ENCODE assay signal across 16 cellular contexts in the genomic region with DNA sequence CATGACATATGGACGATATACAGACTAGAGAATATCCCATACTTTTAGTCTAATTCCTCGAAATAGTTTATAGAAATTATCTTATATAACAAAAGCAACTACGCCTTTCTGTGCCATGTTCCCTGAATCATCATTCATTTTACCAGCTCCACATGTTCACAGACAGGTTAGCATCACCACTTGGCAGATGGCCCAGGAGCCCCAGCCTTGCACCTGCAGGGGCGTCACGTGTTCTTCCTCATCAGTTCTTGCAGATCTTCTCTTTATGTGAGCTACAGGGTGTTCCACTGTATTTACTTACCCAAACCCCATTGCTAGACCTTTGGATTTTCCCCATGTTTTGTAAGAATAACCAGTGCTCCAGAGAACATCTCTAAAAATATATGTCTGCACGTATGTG. TPM values are rescaled to one million over a fixed set of nuclear protein-coding genes. Genes with fewer than 3 reads are reported as not detected.
A peak's percentile ranks its signal among the peaks of the same experiment; 100 is the strongest.
DNase-seq lines count a peak whose midpoint lies in the region; ATAC-seq, FAIRE-seq and TF ChIP-seq lines count a peak whose summit lies in the region.
"Had no signal": no experiment of that assay in that cellular context is flagged by ENCODE, and none has a peak within 500 bp of the region (broad histone marks: within the 10 kb centered on the region; RNA-seq: fewer than 3 reads in every experiment).

No MANE protein-coding gene starts in this region.

- H3K36me3 ChIP-seq in bronchial epithelial cell (ENCODE audit: control insufficient read depth, insufficient read depth, low read length) (no peaks in the 10 kb centered on the region), transverse colon (no peaks in the 10 kb centered on the region), HepG2 (replicated peaks in 1 of 2; ENCODE audit: control insufficient read depth in 1 of 2, insufficient read depth in 2 of 2, low read length in 2 of 2) (no peaks in the 10 kb centered on the region), Caco-2 (ENCODE audit: control insufficient read depth, insufficient read depth, low read length) (no peaks in the 10 kb centered on the region)

- H3K27me3 Mint-ChIP-seq in Caco-2 (ENCODE audit: insufficient read depth, unreplicated experiment), result no peaks in the 10 kb centered on the region

- H3K4me1 ChIP-seq in transverse colon (no peaks in the 10 kb centered on the region), HepG2 (ENCODE audit: insufficient read depth, low read length) (0 out of 2 replicates have a peak, but pooled peaks cover 5% of the 10 kb centered on the region), Caco-2 (peaks cover 20% of the 10 kb centered on the region)

- H3K27ac Mint-ChIP-seq in Caco-2 (ENCODE audit: unreplicated experiment), result no peak overlapping the region
- H3K27ac Mint-ChIP-seq: IgD-negative memory B cell had no signal

- H3K4me3 Mint-ChIP-seq in Caco-2 (ENCODE audit: unreplicated experiment), result no peak overlapping the region
- H3K4me3 Mint-ChIP-seq: IgD-negative memory B cell had no signal

- H3K79me2 ChIP-seq in HepG2 (ENCODE audit: insufficient read depth, low read length), result no peaks in the 10 kb centered on the region

- no peak overlapping the region for H3K9ac ChIP-seq in HepG2 (ENCODE audit: insufficient read depth, low read depth, low read length)

- H3K27me3 ChIP-seq in bronchial epithelial cell (ENCODE audit: control insufficient read depth, insufficient read depth, low read length) (no peaks in the 10 kb centered on the region), transverse colon (no peaks in the 10 kb centered on the region), HepG2 (ENCODE audit: control insufficient read depth in 1 of 2, insufficient read depth in 2 of 2, low read length in 2 of 2) (peaks cover 0 to 9% of the 10 kb centered on the region in 2 experiments; a peak in 3 of 5 replicates), Caco-2 (replicated peaks; ENCODE audit: control insufficient read depth, insufficient read depth, low read length) (no peaks in the 10 kb centered on the region)

- POLR2A ChIA-PET in HepG2 (lab: Yijun Ruan, JAX), result no interaction called here
- POLR2A ChIA-PET in Caco-2 (lab: Charles Lee), result no interaction called here

- no peaks in the 10 kb centered on the region for H3K9me3 Mint-ChIP-seq in Caco-2 (ENCODE audit: unreplicated experiment)

- no peak for TF ChIP-seq EP300 in transverse colon (IDR thresholded peaks at IDR 0.05; ENCODE audit: low read depth)
- TF ChIP-seq EP300 in HepG2 (IDR thresholded peaks at IDR 0.05; ENCODE audit: low read depth in 2 of 2, low read length in 2 of 2), result no peak
- no peak for TF ChIP-seq EP300 in HepG2 (CRISPR knock-in tag; IDR thresholded peaks at IDR 0.05; ENCODE audit: borderline replicate concordance)

- TF ChIP-seq CTCF in bronchial epithelial cell (IDR thresholded peaks at IDR 0.05; ENCODE audit: insufficient read depth, low read length, severe bottlenecking), result no peak
- no peak for TF ChIP-seq CTCF in transverse colon (IDR thresholded peaks at IDR 0.05)
- no peak for TF ChIP-seq CTCF in HepG2 (CRISPR knock-in tag; IDR thresholded peaks at IDR 0.05)
- no peak for TF ChIP-seq CTCF in Caco-2 (IDR thresholded peaks at IDR 0.05; ENCODE audit: insufficient read depth in 1 of 2, low read depth in 1 of 2, low read length in 1 of 2, severe bottlenecking in 1 of 2, unreplicated experiment in 1 of 2)

- FAIRE-seq in bronchial epithelial cell (lab: Jason Lieb, UNC) (no peak), RCC 7860 (lab: Jason Lieb, UNC) (no peak), HepG2 (lab: Jason Lieb, UNC) (no peak)
- FAIRE-seq: colon had no signal

- no peak for ATAC-seq in Right ventricle myocardium superior (ENCODE audit: poor library complexity)
- ATAC-seq in HepG2, result no peak

- DNase-seq in cardiac septum (ENCODE audit: low spot score) (peak; percentile 5), Right ventricle myocardium superior (no peak), NCI-H2171 (lab: John Stamatoyannopoulos, UW) (peak; percentile 89), bronchial epithelial cell (ENCODE audit: low read depth) (peak; percentile 70), transverse colon (peak; percentile 75), RCC 7860 (ENCODE audit: low spot score) (no peak), HepG2 (ENCODE audit: low spot score) (no peak), Caco-2 (no peak)
- DNase-seq: AML-193, glutamatergic neuron, mesendoderm, OCI-M1 had no signal

- no peak overlapping the region for H3K4me3 ChIP-seq in bronchial epithelial cell (ENCODE audit: low read depth, low read length)
- no peak overlapping the region for H3K4me3 ChIP-seq in transverse colon
- H3K4me3 ChIP-seq in HepG2 (replicated peaks in 1 of 3; ENCODE audit: insufficient read depth in 1 of 3, low read depth in 2 of 3, low read length in 3 of 3), result no peak overlapping the region
- no peak overlapping the region for H3K4me3 ChIP-seq in Caco-2 (ENCODE audit: low read depth, low read length)

- no peaks in the 10 kb centered on the region for H4K20me1 ChIP-seq in HepG2 (ENCODE audit: insufficient read depth, low read length)

- in situ Hi-C loops in transverse colon (cut with MboI; ENCODE audit: low pct_ligation_motif_present in 1 of 4, low pct_unique_long_range_greater_than_20kb in 1 of 4, low sequenced_read_pairs in 3 of 4) (no loop called here), HepG2 (cut with HindIII; ENCODE audit: extremely low pct_ligation_motif_present, low pct_unique_long_range_greater_than_20kb) (no loop called here)

- CTCF ChIA-PET in HepG2 (lab: Yijun Ruan, JAX; ENCODE audit: low intra/inter-chr PET ratio, low total read pairs) (no interaction called here), Caco-2 (lab: Charles Lee) (no interaction called here)

- intact Hi-C loops in cardiac septum (cut with DNase I) (no loop called here), Right ventricle myocardium superior (cut with DNase I) (no loop called here), transverse colon (cut with DNase I; ENCODE audit: low total_unique reads) (loop anchor here (5.0 kb wide), 1 partner anchor 37 kb away; no protein-coding TSS in a partner anchor), HepG2 (cut with micrococcal nuclease; ENCODE audit: unreplicated experiment) (no loop called here), Caco-2 (cut with micrococcal nuclease; ENCODE audit: unreplicated experiment) (no loop called here)

- peaks cover 19% of the 10 kb centered on the region for H3K4me1 Mint-ChIP-seq in Caco-2 (ENCODE audit: low read depth, unreplicated experiment)

- H3K27ac ChIP-seq in transverse colon (no peak overlapping the region), HepG2 (ENCODE audit: extremely low read length, insufficient read depth, low read length) (no peak overlapping the region)

- TF ChIP-seq RAD21 in HepG2 (CRISPR knock-in tag; IDR thresholded peaks at IDR 0.05), result no peak

- no peak overlapping the region for H2AFZ ChIP-seq in HepG2 (ENCODE audit: low read length)

- TF ChIP-seq POLR2A in transverse colon (IDR thresholded peaks at IDR 0.05) (no peak), HepG2 (IDR thresholded peaks at IDR 0.05; ENCODE audit: insufficient read depth in 1 of 2, low read depth in 2 of 2, low read length in 2 of 2) (no peak)

- BruUV-seq in HepG2 (replicated peaks; lab: Mats Ljungman, UMichigan) (no TSS peak), Caco-2 (replicated peaks; lab: Mats Ljungman, UMichigan) (no TSS peak)

- WGBS in transverse colon (ENCODE audit: low coverage in 1 of 2), 2 donors, result 49 to 50% methylated on average over 3 to 6 of the region's 6 CpGs
- WGBS in HepG2 (ENCODE audit: low lambda C conversion rate), result 32% methylated on average over 6 of the region's 6 CpGs

- no peaks in the 10 kb centered on the region for H3K9me3 ChIP-seq in transverse colon
- H3K9me3 ChIP-seq in HepG2 (ENCODE audit: low read length), result no peaks in the 10 kb centered on the region
- H3K9me3 ChIP-seq in Caco-2, result no peaks in the 10 kb centered on the region; the same call in 1 of the 2 replicates

- H3K4me2 ChIP-seq in HepG2 (ENCODE audit: low read depth, low read length), result no peak overlapping the region

- no peaks in the 10 kb centered on the region for H3K36me3 Mint-ChIP-seq in Caco-2 (ENCODE audit: insufficient read depth, unreplicated experiment)
- H3K36me3 Mint-ChIP-seq: IgD-negative memory B cell had no signal

RNA-seq across cellular contexts. Expression of a gene that starts 12.6 kb away (rescaled TPM):
- not detected for total RNA-seq in cardiac septum
- not detected for total RNA-seq in Right ventricle myocardium superior
- total RNA-seq in bronchial epithelial cell, result not detected in 2 replicates
- total RNA-seq in transverse colon, result 10 to 100 TPM in 3 of 4 donors, 1 to 10 TPM in 1; 6.0 to 23.6 (median 14.1) TPM
- not detected in 2 replicates for total RNA-seq in HepG2 (2016; rRNA removed; fragmentation: Illumina TruSeq; extraction: Trizol)
- not detected in 2 replicates for total RNA-seq in HepG2 (2016; cell fraction: cytosol; rRNA removed; fragmentation: Illumina TruSeq; extraction: Trizol; ENCODE audit: low read depth)
- not detected in 2 replicates for total RNA-seq in HepG2 (2016; cell fraction: insoluble cytoplasmic fraction; rRNA removed; fragmentation: Illumina TruSeq; extraction: Trizol)
- total RNA-seq in HepG2 (2016; cell fraction: membrane; rRNA removed; fragmentation: Illumina TruSeq; extraction: Trizol), result not detected in 2 replicates
- total RNA-seq in HepG2 (2016; cell fraction: nucleus; rRNA removed; fragmentation: Illumina TruSeq; extraction: Trizol), result not detected in 2 replicates
- 0.01 TPM in 1 of 2 replicates, not detected in the other for polyA plus RNA-seq in HepG2 (2011; rRNA removed)
- not detected in 2 replicates for polyA plus RNA-seq in HepG2 (2011; cell fraction: cytosol; rRNA removed)
- polyA plus RNA-seq in HepG2 (2011; cell fraction: nucleus; rRNA removed), result 0.03 TPM in 1 of 2 replicates, not detected in the other
- polyA plus RNA-seq in HepG2 (2012), result not detected in 2 replicates
- not detected in 2 replicates for polyA plus RNA-seq in HepG2 (2016; cell fraction: cytosol; fragmentation: Illumina TruSeq; extraction: Trizol; ENCODE audit: low read depth)
- polyA plus RNA-seq in HepG2 (2016; cell fraction: insoluble cytoplasmic fraction; fragmentation: Illumina TruSeq; extraction: Trizol; ENCODE audit: low read depth), result not detected in 2 replicates
- not detected in 2 replicates for polyA plus RNA-seq in HepG2 (2016; cell fraction: membrane; fragmentation: Illumina TruSeq; extraction: Trizol; ENCODE audit: low read depth)
- polyA plus RNA-seq in HepG2 (2016; cell fraction: nucleus; fragmentation: Illumina TruSeq; extraction: Trizol; ENCODE audit: insufficient read depth, low read depth), result not detected in 2 replicates
- 0.16 TPM in 1 of 2 replicates, not detected in the other for polyA minus RNA-seq in HepG2 (2011; rRNA and poly(A)+ RNA removed; ENCODE audit: low replicate concordance)
- polyA minus RNA-seq in HepG2 (2011; cell fraction: cytosol; rRNA and poly(A)+ RNA removed), result not detected in 2 replicates
- not detected in 2 replicates for polyA minus RNA-seq in HepG2 (2011; cell fraction: nucleus; rRNA and poly(A)+ RNA removed)
- total RNA-seq in Caco-2 (2022), result 0.50 and 0.53 TPM in 2 replicates
- total RNA-seq: renal cortical epithelial cell, urinary bladder had no signal
- polyA plus RNA-seq: IgD-negative memory B cell, urinary bladder had no signal

RNA-seq across cellular contexts. Expression of a gene that starts 38.2 kb away (rescaled TPM):
- 0.13 TPM for total RNA-seq in cardiac septum
- total RNA-seq in Right ventricle myocardium superior, result not detected
- 0.13 TPM in 1 of 2 replicates, not detected in the other for total RNA-seq in bronchial epithelial cell
- total RNA-seq in transverse colon, result 1 to 10 TPM; 1.3 to 4.2 (median 3.0) TPM
- total RNA-seq in HepG2 (2016; rRNA removed; fragmentation: Illumina TruSeq; extraction: Trizol), result not detected in 2 replicates
- total RNA-seq in HepG2 (2016; cell fraction: cytosol; rRNA removed; fragmentation: Illumina TruSeq; extraction: Trizol; ENCODE audit: low read depth), result not detected in 2 replicates
- total RNA-seq in HepG2 (2016; cell fraction: insoluble cytoplasmic fraction; rRNA removed; fragmentation: Illumina TruSeq; extraction: Trizol), result not detected in 2 replicates
- total RNA-seq in HepG2 (2016; cell fraction: membrane; rRNA removed; fragmentation: Illumina TruSeq; extraction: Trizol), result not detected in 2 replicates
- not detected in 2 replicates for total RNA-seq in HepG2 (2016; cell fraction: nucleus; rRNA removed; fragmentation: Illumina TruSeq; extraction: Trizol)
- not detected in 2 replicates for polyA plus RNA-seq in HepG2 (2011; rRNA removed)
- polyA plus RNA-seq in HepG2 (2011; cell fraction: cytosol; rRNA removed), result not detected in 2 replicates
- polyA plus RNA-seq in HepG2 (2011; cell fraction: nucleus; rRNA removed), result not detected in 2 replicates
- 0.09 TPM in 1 of 2 replicates, not detected in the other for polyA plus RNA-seq in HepG2 (2012)
- not detected in 2 replicates for polyA plus RNA-seq in HepG2 (2016; cell fraction: cytosol; fragmentation: Illumina TruSeq; extraction: Trizol; ENCODE audit: low read depth)
- polyA plus RNA-seq in HepG2 (2016; cell fraction: insoluble cytoplasmic fraction; fragmentation: Illumina TruSeq; extraction: Trizol; ENCODE audit: low read depth), result not detected in 2 replicates
- polyA plus RNA-seq in HepG2 (2016; cell fraction: membrane; fragmentation: Illumina TruSeq; extraction: Trizol; ENCODE audit: low read depth), result not detected in 2 replicates
- not detected in 2 replicates for polyA plus RNA-seq in HepG2 (2016; cell fraction: nucleus; fragmentation: Illumina TruSeq; extraction: Trizol; ENCODE audit: insufficient read depth, low read depth)
- not detected in 2 replicates for polyA minus RNA-seq in HepG2 (2011; rRNA and poly(A)+ RNA removed; ENCODE audit: low replicate concordance)
- polyA minus RNA-seq in HepG2 (2011; cell fraction: cytosol; rRNA and poly(A)+ RNA removed), result not detected in 2 replicates
- polyA minus RNA-seq in HepG2 (2011; cell fraction: nucleus; rRNA and poly(A)+ RNA removed), result not detected in 2 replicates
- total RNA-seq in Caco-2 (2022), result 0.52 and 0.79 TPM in 2 replicates

Comparison
In these comparisons a context has a peak if more than half of its experiments do, and no peak if none do; other contexts are left out.
1. DNase-seq: peak in cardiac septum (single experiment), NCI-H2171 (single experiment), bronchial epithelial cell (single experiment) and transverse colon (single experiment); none in Right ventricle myocardium superior (single experiment), RCC 7860 (single experiment), HepG2 (single experiment) and Caco-2 (0 of 2).